Comparison of ENCODE assay signal across 29 cellular contexts in the genomic region with DNA sequence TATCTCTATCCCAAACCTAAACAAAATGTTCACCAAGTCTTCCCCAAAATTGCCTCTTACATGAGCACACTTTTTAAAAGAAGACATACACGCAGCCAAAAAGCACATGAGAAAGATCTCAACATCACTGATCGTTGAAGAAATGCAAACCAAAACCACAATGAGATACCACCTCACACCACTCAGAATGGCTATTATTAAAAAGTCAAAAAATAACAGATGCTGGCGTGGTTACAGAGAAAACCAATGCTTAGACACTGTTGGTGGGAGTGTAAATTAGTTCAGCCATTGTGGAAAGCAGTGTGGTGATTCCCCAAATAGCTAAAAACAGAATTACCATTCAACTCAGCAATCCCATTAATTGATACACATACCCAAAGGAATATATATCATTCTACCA.
"Had no signal": no experiment of that assay in that cellular context is flagged by ENCODE, and none has a peak within 500 bp of the region (broad histone marks: within the 10 kb centered on the region; RNA-seq: fewer than 3 reads in every experiment).

No MANE protein-coding gene starts in this region.

- H2AFZ ChIP-seq: PC-9 had no signal

- H3K9ac ChIP-seq: SK-N-SH had no signal

- H3K4me3 ChIP-seq: PC-9, SJSA1 had no signal

- H3K9me3 ChIP-seq: SJSA1, SK-N-SH had no signal

- H3K36me3 ChIP-seq: SJSA1 had no signal

- DNase-seq: Karpas-422, MM.1S, MV-4-11, NCI-H1092, NCI-H1105, NCI-H1417 treated with DMSO at 0.1 percent for 48 hours, NCI-H1436 treated with DMSO at 0.1 percent for 48 hours, NCI-H1694 treated with DMSO at 0.1 percent for 48 hours, NCI-H187 treated with DMSO at 0.1 percent for 48 hours, NCI-H2029, NCI-H2081, NCI-H2171, NCI-H226, NCI-H446 treated with DMSO at 0.1 percent for 48 hours, NCI-H510A, NCI-H524, NCI-H526, NCI-H69, NCI-H748 treated with DMSO at 0.1 percent for 48 hours, NCI-H82, PC-9, SHP77 treated with DMSO at 0.1 percent for 48 hours, SK-N-SH, SW 1271, T-helper 1 cell had no signal

- H3K27me3 ChIP-seq: SJSA1 had no signal

- H3K4me2 ChIP-seq: PC-9, SK-N-SH had no signal

- ATAC-seq: Panc1, Right ventricle myocardium inferior had no signal

- H3K27ac ChIP-seq: PC-9, RWPE1, SJSA1 had no signal
